ENCODE assay signal across 7 cellular contexts in the genomic region with DNA sequence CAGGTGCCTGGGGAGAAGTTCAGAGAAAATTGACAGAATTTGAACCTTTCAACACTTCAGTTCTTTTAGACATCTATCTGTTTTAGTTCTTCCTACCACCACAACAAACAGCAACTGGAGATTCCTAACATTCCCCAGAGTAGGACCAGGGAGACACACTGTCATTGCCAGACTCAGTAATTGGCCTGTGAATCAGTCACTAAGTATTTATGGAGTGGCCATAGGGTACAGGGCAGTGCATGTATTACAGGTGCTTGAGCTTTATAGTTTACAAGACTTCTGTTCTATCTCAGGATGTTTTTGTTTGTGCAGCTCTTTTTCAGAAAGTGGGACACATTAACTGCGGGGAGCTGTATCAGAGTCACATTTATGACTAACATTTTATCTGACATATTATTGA. TPM values are rescaled to one million over a fixed set of nuclear protein-coding genes. Genes with fewer than 3 reads are reported as not detected.
A peak's percentile ranks its signal among the peaks of the same experiment; 100 is the strongest.
DNase-seq lines count a peak whose midpoint lies in the region; ATAC-seq and TF ChIP-seq lines count a peak whose summit lies in the region.

No MANE protein-coding gene starts in this region.

- TF ChIP-seq CTCF in epithelial cell of proximal tubule (conservative IDR thresholded peaks at IDR 0.05; ENCODE audit: low read depth, low read length), result no peak

- H3K4me3 ChIP-seq in epithelial cell of proximal tubule (ENCODE audit: low read depth, low read length), result peak overlapping the region; percentile 67

- DNase-seq in H4 (ENCODE audit: low spot score) (peak; percentile 17), OCI-M1 (lab: John Stamatoyannopoulos, UW) (peak; percentile 11), epithelial cell of proximal tubule (ENCODE audit: low read depth) (peak; percentile 30), renal cortical epithelial cell (ENCODE audit: low read depth) (peak; percentile 75), NCI-H2081 (lab: John Stamatoyannopoulos, UW) (no peak), inferior parietal cortex (ENCODE audit: extremely low spot score) (no peak)

- ATAC-seq in GM19455 (IDR thresholded peaks at IDR 0.05; ENCODE audit: unreplicated experiment), result no peak

RNA-seq across cellular contexts. Expression of a gene that starts 1.7 kb away (rescaled TPM):
- total RNA-seq in H4 (2014; rRNA removed; shearing (Covaris generic)), result 2.3 and 8.3 TPM in 2 replicates
- 4.9 and 7.4 TPM in 2 replicates for total RNA-seq in epithelial cell of proximal tubule
- 6.5 and 9.6 TPM in 2 replicates for total RNA-seq in renal cortical epithelial cell

Comparison
In these comparisons a context has a peak if more than half of its experiments do, and no peak if none do; other contexts are left out.
1. DNase-seq: peak in H4 (single experiment), OCI-M1 (single experiment), epithelial cell of proximal tubule (single experiment) and renal cortical epithelial cell (single experiment); none in NCI-H2081 (0 of 2) and inferior parietal cortex (single experiment).